In genomic region chr14:20143911-20144310, GRCh38 we compare ENCODE assay signal across 1 cellular context.
A peak's percentile ranks its signal among the peaks of the same experiment; 100 is the strongest.
TF ChIP-seq lines count a peak whose summit lies in the region.

No MANE protein-coding gene starts in this region.

TF ChIP-seq in HepG2, 621 proteins besides CTCF, POLR2A, EP300 and RAD21:
- TF ChIP-seq SMC3 (IDR thresholded peaks at IDR 0.05; ENCODE audit: low read length) (0 out of 2 replicates have a peak, but pooled peaks have one; percentile 22), FOSL2 (CRISPR knock-in tag; IDR thresholded peaks at IDR 0.05) (no peak)
